1 cellular context compared by ENCODE assay signal in the genomic region with DNA sequence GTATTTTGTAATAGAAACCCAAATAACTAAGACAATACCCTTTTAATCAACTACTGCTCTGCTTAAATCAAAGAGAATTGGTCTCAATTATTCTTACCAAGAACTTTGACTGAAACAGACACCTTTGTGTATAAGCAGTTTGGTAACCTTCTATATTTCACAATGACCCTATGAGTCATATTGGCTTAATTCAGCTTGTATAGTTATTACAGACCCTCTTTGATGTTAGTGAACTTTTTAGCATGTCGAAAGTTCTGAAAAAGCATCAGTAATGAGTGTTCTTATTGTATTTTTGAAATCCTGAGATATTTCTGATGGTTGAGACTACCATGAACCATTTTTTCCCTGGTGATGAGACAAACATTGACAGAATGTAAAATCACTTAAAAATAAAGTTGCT.
TF ChIP-seq lines count a peak whose summit lies in the region.

No MANE protein-coding gene starts in this region.

TF ChIP-seq in GM12878, 131 proteins besides CTCF, POLR2A, EP300 and RAD21 (continued from another document):
- TF ChIP-seq, protein P1, sequence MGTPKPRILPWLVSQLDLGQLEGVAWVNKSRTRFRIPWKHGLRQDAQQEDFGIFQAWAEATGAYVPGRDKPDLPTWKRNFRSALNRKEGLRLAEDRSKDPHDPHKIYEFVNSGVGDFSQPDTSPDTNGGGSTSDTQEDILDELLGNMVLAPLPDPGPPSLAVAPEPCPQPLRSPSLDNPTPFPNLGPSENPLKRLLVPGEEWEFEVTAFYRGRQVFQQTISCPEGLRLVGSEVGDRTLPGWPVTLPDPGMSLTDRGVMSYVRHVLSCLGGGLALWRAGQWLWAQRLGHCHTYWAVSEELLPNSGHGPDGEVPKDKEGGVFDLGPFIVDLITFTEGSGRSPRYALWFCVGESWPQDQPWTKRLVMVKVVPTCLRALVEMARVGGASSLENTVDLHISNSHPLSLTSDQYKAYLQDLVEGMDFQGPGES (IDR thresholded peaks at IDR 0.05): no peak
- TF ChIP-seq PAX8 (IDR thresholded peaks at IDR 0.05) (no peak), MEF2A (IDR thresholded peaks at IDR 0.05; ENCODE audit: insufficient read depth, low read depth, low read length) (peak; percentile 52; the same call in 1 of the 2 replicates), ZNF622 (IDR thresholded peaks at IDR 0.05) (no peak), SPI1 (IDR thresholded peaks at IDR 0.05; ENCODE audit: borderline replicate concordance, insufficient read depth, low read depth, low read length) (no peak), YBX1 (IDR thresholded peaks at IDR 0.05) (no peak), CREB1 (IDR thresholded peaks at IDR 0.05; ENCODE audit: low read depth) (no peak), CREM (IDR thresholded peaks at IDR 0.05; ENCODE audit: low read depth) (peak; percentile 47; the same call in 1 of the 2 replicates), HCFC1 (IDR thresholded peaks at IDR 0.05; ENCODE audit: low read length) (no peak), JUNB (IDR thresholded peaks at IDR 0.05) (peak; percentile 91), TCF7 (IDR thresholded peaks at IDR 0.05; ENCODE audit: borderline replicate concordance) (peak; percentile 96), IRF4 (IDR thresholded peaks at IDR 0.05; ENCODE audit: low read depth, low read length) (no peak), GATAD2B (conservative IDR thresholded peaks at IDR 0.05; ENCODE audit: low read depth) (no peak), ZNF24 (IDR thresholded peaks at IDR 0.05) (no peak), NFIC (IDR thresholded peaks at IDR 0.05; ENCODE audit: low read depth, low read length) (peak; percentile 70; the same call in 1 of the 2 replicates), KAT2A (conservative IDR thresholded peaks at IDR 0.05; ENCODE audit: control insufficient read depth, low read depth, low read length) (no peak), RCOR1 (conservative IDR thresholded peaks at IDR 0.05; ENCODE audit: low read depth, low read length) (no peak), FOS (IDR thresholded peaks at IDR 0.05; ENCODE audit: borderline replicate concordance, extremely low read depth, insufficient read length) (no peak), NFYA (IDR thresholded peaks at IDR 0.05; ENCODE audit: borderline replicate concordance, low read depth, low read length) (no peak), RELA (IDR thresholded peaks at IDR 0.05; ENCODE audit: borderline replicate concordance, partially characterized antibody) (no peak), CHD2 (IDR thresholded peaks at IDR 0.05; ENCODE audit: borderline replicate concordance, low read depth, low read length) (no peak), SP1 (IDR thresholded peaks at IDR 0.05; ENCODE audit: low read depth, low read length) (no peak), TCF3 (IDR thresholded peaks at IDR 0.05; ENCODE audit: borderline replicate concordance, insufficient read depth, low read depth, low read length) (no peak), LARP7 (IDR thresholded peaks at IDR 0.05) (no peak), CBFB (IDR thresholded peaks at IDR 0.05; ENCODE audit: low read depth) (no peak), TBL1XR1 (IDR thresholded peaks at IDR 0.05; ENCODE audit: low read depth, low read length) (no peak), WRNIP1 (IDR thresholded peaks at IDR 0.05; ENCODE audit: borderline replicate concordance, low read depth, low read length) (no peak), POU2F2 (IDR thresholded peaks at IDR 0.05; ENCODE audit: borderline replicate concordance, low read depth, low read length) (no peak), ZZZ3 (IDR thresholded peaks at IDR 0.05; ENCODE audit: control insufficient read depth, insufficient read length, low read depth) (no peak)
- TF ChIP-seq, protein P2, sequence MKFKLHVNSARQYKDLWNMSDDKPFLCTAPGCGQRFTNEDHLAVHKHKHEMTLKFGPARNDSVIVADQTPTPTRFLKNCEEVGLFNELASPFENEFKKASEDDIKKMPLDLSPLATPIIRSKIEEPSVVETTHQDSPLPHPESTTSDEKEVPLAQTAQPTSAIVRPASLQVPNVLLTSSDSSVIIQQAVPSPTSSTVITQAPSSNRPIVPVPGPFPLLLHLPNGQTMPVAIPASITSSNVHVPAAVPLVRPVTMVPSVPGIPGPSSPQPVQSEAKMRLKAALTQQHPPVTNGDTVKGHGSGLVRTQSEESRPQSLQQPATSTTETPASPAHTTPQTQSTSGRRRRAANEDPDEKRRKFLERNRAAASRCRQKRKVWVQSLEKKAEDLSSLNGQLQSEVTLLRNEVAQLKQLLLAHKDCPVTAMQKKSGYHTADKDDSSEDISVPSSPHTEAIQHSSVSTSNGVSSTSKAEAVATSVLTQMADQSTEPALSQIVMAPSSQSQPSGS (IDR thresholded peaks at IDR 0.05; ENCODE audit: low read length): no peak
- TF ChIP-seq, protein P3, sequence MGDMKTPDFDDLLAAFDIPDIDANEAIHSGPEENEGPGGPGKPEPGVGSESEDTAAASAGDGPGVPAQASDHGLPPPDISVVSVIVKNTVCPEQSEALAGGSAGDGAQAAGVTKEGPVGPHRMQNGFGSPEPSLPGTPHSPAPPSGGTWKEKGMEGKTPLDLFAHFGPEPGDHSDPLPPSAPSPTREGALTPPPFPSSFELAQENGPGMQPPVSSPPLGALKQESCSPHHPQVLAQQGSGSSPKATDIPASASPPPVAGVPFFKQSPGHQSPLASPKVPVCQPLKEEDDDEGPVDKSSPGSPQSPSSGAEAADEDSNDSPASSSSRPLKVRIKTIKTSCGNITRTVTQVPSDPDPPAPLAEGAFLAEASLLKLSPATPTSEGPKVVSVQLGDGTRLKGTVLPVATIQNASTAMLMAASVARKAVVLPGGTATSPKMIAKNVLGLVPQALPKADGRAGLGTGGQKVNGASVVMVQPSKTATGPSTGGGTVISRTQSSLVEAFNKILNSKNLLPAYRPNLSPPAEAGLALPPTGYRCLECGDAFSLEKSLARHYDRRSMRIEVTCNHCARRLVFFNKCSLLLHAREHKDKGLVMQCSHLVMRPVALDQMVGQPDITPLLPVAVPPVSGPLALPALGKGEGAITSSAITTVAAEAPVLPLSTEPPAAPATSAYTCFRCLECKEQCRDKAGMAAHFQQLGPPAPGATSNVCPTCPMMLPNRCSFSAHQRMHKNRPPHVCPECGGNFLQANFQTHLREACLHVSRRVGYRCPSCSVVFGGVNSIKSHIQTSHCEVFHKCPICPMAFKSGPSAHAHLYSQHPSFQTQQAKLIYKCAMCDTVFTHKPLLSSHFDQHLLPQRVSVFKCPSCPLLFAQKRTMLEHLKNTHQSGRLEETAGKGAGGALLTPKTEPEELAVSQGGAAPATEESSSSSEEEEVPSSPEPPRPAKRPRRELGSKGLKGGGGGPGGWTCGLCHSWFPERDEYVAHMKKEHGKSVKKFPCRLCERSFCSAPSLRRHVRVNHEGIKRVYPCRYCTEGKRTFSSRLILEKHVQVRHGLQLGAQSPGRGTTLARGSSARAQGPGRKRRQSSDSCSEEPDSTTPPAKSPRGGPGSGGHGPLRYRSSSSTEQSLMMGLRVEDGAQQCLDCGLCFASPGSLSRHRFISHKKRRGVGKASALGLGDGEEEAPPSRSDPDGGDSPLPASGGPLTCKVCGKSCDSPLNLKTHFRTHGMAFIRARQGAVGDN (IDR thresholded peaks at IDR 0.05): no peak
- TF ChIP-seq, protein P4, sequence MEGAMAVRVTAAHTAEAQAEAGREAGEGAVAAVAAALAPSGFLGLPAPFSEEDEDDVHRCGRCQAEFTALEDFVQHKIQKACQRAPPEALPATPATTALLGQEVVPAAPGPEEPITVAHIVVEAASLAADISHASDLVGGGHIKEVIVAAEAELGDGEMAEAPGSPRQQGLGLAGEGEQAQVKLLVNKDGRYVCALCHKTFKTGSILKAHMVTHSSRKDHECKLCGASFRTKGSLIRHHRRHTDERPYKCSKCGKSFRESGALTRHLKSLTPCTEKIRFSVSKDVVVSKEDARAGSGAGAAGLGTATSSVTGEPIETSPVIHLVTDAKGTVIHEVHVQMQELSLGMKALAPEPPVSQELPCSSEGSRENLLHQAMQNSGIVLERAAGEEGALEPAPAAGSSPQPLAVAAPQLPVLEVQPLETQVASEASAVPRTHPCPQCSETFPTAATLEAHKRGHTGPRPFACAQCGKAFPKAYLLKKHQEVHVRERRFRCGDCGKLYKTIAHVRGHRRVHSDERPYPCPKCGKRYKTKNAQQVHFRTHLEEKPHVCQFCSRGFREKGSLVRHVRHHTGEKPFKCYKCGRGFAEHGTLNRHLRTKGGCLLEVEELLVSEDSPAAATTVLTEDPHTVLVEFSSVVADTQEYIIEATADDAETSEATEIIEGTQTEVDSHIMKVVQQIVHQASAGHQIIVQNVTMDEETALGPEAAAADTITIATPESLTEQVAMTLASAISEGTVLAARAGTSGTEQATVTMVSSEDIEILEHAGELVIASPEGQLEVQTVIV (IDR thresholded peaks at IDR 0.05; ENCODE audit: borderline replicate concordance, partially characterized antibody): no peak
- TF ChIP-seq, protein P5, sequence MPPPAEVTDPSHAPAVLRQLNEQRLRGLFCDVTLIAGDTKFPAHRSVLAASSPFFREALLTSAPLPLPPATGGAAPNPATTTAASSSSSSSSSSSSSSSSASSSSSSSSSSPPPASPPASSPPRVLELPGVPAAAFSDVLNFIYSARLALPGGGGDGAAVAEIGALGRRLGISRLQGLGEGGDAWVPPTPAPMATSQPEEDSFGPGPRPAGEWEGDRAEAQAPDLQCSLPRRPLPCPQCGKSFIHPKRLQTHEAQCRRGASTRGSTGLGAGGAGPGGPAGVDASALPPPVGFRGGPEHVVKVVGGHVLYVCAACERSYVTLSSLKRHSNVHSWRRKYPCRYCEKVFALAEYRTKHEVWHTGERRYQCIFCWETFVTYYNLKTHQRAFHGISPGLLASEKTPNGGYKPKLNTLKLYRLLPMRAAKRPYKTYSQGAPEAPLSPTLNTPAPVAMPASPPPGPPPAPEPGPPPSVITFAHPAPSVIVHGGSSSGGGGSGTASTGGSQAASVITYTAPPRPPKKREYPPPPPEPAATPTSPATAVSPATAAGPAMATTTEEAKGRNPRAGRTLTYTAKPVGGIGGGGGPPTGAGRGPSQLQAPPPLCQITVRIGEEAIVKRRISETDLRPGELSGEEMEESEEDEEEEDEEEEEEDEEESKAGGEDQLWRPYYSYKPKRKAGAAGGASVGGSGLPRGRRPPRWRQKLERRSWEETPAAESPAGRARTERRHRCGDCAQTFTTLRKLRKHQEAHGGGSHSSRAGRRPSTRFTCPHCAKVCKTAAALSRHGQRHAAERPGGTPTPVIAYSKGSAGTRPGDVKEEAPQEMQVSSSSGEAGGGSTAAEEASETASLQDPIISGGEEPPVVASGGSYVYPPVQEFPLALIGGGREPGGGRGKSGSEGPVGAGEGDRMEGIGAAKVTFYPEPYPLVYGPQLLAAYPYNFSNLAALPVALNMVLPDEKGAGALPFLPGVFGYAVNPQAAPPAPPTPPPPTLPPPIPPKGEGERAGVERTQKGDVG (CRISPR knock-in tag; IDR thresholded peaks at IDR 0.05): no peak
- TF ChIP-seq, protein P6, sequence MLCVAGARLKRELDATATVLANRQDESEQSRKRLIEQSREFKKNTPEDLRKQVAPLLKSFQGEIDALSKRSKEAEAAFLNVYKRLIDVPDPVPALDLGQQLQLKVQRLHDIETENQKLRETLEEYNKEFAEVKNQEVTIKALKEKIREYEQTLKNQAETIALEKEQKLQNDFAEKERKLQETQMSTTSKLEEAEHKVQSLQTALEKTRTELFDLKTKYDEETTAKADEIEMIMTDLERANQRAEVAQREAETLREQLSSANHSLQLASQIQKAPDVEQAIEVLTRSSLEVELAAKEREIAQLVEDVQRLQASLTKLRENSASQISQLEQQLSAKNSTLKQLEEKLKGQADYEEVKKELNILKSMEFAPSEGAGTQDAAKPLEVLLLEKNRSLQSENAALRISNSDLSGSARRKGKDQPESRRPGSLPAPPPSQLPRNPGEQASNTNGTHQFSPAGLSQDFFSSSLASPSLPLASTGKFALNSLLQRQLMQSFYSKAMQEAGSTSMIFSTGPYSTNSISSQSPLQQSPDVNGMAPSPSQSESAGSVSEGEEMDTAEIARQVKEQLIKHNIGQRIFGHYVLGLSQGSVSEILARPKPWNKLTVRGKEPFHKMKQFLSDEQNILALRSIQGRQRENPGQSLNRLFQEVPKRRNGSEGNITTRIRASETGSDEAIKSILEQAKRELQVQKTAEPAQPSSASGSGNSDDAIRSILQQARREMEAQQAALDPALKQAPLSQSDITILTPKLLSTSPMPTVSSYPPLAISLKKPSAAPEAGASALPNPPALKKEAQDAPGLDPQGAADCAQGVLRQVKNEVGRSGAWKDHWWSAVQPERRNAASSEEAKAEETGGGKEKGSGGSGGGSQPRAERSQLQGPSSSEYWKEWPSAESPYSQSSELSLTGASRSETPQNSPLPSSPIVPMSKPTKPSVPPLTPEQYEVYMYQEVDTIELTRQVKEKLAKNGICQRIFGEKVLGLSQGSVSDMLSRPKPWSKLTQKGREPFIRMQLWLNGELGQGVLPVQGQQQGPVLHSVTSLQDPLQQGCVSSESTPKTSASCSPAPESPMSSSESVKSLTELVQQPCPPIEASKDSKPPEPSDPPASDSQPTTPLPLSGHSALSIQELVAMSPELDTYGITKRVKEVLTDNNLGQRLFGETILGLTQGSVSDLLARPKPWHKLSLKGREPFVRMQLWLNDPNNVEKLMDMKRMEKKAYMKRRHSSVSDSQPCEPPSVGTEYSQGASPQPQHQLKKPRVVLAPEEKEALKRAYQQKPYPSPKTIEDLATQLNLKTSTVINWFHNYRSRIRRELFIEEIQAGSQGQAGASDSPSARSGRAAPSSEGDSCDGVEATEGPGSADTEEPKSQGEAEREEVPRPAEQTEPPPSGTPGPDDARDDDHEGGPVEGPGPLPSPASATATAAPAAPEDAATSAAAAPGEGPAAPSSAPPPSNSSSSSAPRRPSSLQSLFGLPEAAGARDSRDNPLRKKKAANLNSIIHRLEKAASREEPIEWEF (IDR thresholded peaks at IDR 0.05; ENCODE audit: insufficient replicate concordance, low read depth, low read length): no peak
TF ChIP-seq in GM12878: peak in this region for 6.
